Comparison of ENCODE assay signal across 1 cellular context in the genomic region with DNA sequence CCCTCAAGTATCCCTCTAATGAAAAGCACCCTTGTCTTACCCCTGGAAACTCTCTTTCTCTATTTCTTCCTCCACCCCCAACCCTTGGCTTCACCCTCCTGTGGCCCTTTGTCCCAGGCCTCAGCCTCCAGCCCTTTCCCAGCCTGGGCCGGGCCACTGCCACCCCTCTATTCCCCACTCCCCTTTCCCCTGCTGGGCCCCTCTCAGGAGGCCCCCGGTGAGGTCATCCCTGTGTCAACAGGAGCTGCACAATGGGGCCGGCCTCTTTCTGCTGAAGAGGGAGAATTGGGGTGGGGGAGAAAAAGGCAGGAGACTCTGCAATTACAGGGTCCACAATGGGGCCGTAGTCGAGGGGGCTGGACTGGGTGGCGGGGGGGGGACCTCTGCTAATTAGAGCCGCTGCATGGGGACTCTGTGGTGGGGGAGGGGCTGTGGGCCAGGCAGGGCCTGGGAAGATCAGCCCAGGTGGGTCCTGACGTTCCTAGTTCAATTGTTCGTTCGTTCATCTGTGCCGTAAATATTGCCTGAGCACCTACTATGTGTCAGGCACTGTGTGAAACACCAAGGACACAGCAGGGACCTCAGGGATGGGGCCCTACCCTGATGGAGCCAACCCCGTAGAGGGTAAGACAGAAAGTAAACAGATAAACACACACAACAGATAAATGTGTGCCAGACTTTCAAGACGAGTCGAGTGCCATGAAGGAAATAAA.
TF ChIP-seq lines count a peak whose summit lies in the region.

No MANE protein-coding gene starts in this region.

TF ChIP-seq in HepG2, 621 proteins besides CTCF, POLR2A, EP300 and RAD21 (continues in another document):
- TF ChIP-seq SNAI1 (CRISPR knock-in tag; IDR thresholded peaks at IDR 0.05; ENCODE audit: borderline replicate concordance) (no peak), ZNF101 (CRISPR knock-in tag; IDR thresholded peaks at IDR 0.05; ENCODE audit: borderline replicate concordance, low read depth) (no peak), KMT2A (CRISPR knock-in tag; IDR thresholded peaks at IDR 0.05) (no peak), BCL6 (CRISPR knock-in tag; IDR thresholded peaks at IDR 0.05) (no peak), RELA (CRISPR knock-in tag; IDR thresholded peaks at IDR 0.05) (no peak), MEIS1 (CRISPR knock-in tag; IDR thresholded peaks at IDR 0.05; ENCODE audit: borderline replicate concordance) (no peak), ZNF709 (CRISPR knock-in tag; IDR thresholded peaks at IDR 0.05) (no peak), ADNP (CRISPR knock-in tag; IDR thresholded peaks at IDR 0.05) (0 out of 2 replicates have a peak, but pooled peaks have one; percentile 8), ZNF343 (CRISPR knock-in tag; IDR thresholded peaks at IDR 0.05) (no peak), CHD2 (IDR thresholded peaks at IDR 0.05; ENCODE audit: low read depth, low read length) (no peak), YEATS2 (CRISPR knock-in tag; IDR thresholded peaks at IDR 0.05; ENCODE audit: borderline replicate concordance) (no peak), ZNF274 (CRISPR knock-in tag; IDR thresholded peaks at IDR 0.05) (no peak), FOXO1 (CRISPR knock-in tag; IDR thresholded peaks at IDR 0.05) (peak; percentile 76), ZNF383 (CRISPR knock-in tag; IDR thresholded peaks at IDR 0.05; ENCODE audit: borderline replicate concordance) (no peak), POLR2AphosphoS2 (IDR thresholded peaks at IDR 0.05; ENCODE audit: low read depth, low read length) (no peak), GATAD2A (CRISPR knock-in tag; IDR thresholded peaks at IDR 0.05) (peak; percentile 86), HOXA7 (CRISPR knock-in tag; IDR thresholded peaks at IDR 0.05) (no peak), ZNF629 (CRISPR knock-in tag; conservative IDR thresholded peaks at IDR 0.05) (no peak), SCMH1 (CRISPR knock-in tag; IDR thresholded peaks at IDR 0.05; ENCODE audit: borderline replicate concordance) (no peak), SPEN (CRISPR knock-in tag; IDR thresholded peaks at IDR 0.05; ENCODE audit: low read depth) (no peak), GZF1 (CRISPR knock-in tag; IDR thresholded peaks at IDR 0.05) (no peak), NCOA1 (CRISPR knock-in tag; IDR thresholded peaks at IDR 0.05) (no peak), ZNF605 (CRISPR knock-in tag; IDR thresholded peaks at IDR 0.05) (no peak), NR2F6 (IDR thresholded peaks at IDR 0.05) (peak; percentile 74), NR2F6 (CRISPR knock-in tag; IDR thresholded peaks at IDR 0.05) (peak; percentile 80), ZNF615 (CRISPR knock-in tag; IDR thresholded peaks at IDR 0.05; ENCODE audit: borderline replicate concordance) (no peak), ZNF782 (CRISPR knock-in tag; IDR thresholded peaks at IDR 0.05; ENCODE audit: borderline replicate concordance) (no peak), CCAR2 (optimal IDR thresholded peaks at IDR 0.05; ENCODE audit: low read depth, low read length) (no peak), BRD4 (CRISPR knock-in tag; IDR thresholded peaks at IDR 0.05) (no peak), ZNF124 (CRISPR knock-in tag; IDR thresholded peaks at IDR 0.05) (no peak), ZNF451 (CRISPR knock-in tag; IDR thresholded peaks at IDR 0.05) (no peak; the same call in 1 of the 2 replicates), POLR2AphosphoS5 (IDR thresholded peaks at IDR 0.05; ENCODE audit: low read depth, low read length) (no peak), NFKBIZ (CRISPR knock-in tag; IDR thresholded peaks at IDR 0.05) (0 out of 2 replicates have a peak, but pooled peaks have one; percentile 49), TBP (CRISPR knock-in tag; IDR thresholded peaks at IDR 0.05) (no peak), NCOA2 (CRISPR knock-in tag; IDR thresholded peaks at IDR 0.05) (peak; percentile 70), NFE2L2 (IDR thresholded peaks at IDR 0.05; ENCODE audit: low read length) (no peak), KLF15 (CRISPR knock-in tag; IDR thresholded peaks at IDR 0.05; ENCODE audit: borderline replicate concordance) (no peak), ZFY (CRISPR knock-in tag; IDR thresholded peaks at IDR 0.05) (peak; percentile 64), FLYWCH1 (CRISPR knock-in tag; IDR thresholded peaks at IDR 0.05) (no peak), KDM5B (CRISPR knock-in tag; IDR thresholded peaks at IDR 0.05; ENCODE audit: borderline replicate concordance) (no peak), XBP1 (CRISPR knock-in tag; IDR thresholded peaks at IDR 0.05) (no peak)
- TF ChIP-seq, protein P1, sequence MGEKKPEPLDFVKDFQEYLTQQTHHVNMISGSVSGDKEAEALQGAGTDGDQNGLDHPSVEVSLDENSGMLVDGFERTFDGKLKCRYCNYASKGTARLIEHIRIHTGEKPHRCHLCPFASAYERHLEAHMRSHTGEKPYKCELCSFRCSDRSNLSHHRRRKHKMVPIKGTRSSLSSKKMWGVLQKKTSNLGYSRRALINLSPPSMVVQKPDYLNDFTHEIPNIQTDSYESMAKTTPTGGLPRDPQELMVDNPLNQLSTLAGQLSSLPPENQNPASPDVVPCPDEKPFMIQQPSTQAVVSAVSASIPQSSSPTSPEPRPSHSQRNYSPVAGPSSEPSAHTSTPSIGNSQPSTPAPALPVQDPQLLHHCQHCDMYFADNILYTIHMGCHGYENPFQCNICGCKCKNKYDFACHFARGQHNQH (CRISPR knock-in tag; IDR thresholded peaks at IDR 0.05): 0 out of 2 replicates have a peak, but pooled peaks have one; percentile 29
- TF ChIP-seq, protein P2, sequence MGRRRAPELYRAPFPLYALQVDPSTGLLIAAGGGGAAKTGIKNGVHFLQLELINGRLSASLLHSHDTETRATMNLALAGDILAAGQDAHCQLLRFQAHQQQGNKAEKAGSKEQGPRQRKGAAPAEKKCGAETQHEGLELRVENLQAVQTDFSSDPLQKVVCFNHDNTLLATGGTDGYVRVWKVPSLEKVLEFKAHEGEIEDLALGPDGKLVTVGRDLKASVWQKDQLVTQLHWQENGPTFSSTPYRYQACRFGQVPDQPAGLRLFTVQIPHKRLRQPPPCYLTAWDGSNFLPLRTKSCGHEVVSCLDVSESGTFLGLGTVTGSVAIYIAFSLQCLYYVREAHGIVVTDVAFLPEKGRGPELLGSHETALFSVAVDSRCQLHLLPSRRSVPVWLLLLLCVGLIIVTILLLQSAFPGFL (CRISPR knock-in tag; IDR thresholded peaks at IDR 0.05): no peak
- TF ChIP-seq, protein P3, sequence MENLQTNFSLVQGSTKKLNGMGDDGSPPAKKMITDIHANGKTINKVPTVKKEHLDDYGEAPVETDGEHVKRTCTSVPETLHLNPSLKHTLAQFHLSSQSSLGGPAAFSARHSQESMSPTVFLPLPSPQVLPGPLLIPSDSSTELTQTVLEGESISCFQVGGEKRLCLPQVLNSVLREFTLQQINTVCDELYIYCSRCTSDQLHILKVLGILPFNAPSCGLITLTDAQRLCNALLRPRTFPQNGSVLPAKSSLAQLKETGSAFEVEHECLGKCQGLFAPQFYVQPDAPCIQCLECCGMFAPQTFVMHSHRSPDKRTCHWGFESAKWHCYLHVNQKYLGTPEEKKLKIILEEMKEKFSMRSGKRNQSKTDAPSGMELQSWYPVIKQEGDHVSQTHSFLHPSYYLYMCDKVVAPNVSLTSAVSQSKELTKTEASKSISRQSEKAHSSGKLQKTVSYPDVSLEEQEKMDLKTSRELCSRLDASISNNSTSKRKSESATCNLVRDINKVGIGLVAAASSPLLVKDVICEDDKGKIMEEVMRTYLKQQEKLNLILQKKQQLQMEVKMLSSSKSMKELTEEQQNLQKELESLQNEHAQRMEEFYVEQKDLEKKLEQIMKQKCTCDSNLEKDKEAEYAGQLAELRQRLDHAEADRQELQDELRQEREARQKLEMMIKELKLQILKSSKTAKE (CRISPR knock-in tag; IDR thresholded peaks at IDR 0.05; ENCODE audit: borderline replicate concordance): no peak
- TF ChIP-seq, protein P4, sequence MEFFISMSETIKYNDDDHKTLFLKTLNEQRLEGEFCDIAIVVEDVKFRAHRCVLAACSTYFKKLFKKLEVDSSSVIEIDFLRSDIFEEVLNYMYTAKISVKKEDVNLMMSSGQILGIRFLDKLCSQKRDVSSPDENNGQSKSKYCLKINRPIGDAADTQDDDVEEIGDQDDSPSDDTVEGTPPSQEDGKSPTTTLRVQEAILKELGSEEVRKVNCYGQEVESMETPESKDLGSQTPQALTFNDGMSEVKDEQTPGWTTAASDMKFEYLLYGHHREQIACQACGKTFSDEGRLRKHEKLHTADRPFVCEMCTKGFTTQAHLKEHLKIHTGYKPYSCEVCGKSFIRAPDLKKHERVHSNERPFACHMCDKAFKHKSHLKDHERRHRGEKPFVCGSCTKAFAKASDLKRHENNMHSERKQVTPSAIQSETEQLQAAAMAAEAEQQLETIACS (CRISPR knock-in tag; IDR thresholded peaks at IDR 0.05): no peak
- TF ChIP-seq, protein P5, sequence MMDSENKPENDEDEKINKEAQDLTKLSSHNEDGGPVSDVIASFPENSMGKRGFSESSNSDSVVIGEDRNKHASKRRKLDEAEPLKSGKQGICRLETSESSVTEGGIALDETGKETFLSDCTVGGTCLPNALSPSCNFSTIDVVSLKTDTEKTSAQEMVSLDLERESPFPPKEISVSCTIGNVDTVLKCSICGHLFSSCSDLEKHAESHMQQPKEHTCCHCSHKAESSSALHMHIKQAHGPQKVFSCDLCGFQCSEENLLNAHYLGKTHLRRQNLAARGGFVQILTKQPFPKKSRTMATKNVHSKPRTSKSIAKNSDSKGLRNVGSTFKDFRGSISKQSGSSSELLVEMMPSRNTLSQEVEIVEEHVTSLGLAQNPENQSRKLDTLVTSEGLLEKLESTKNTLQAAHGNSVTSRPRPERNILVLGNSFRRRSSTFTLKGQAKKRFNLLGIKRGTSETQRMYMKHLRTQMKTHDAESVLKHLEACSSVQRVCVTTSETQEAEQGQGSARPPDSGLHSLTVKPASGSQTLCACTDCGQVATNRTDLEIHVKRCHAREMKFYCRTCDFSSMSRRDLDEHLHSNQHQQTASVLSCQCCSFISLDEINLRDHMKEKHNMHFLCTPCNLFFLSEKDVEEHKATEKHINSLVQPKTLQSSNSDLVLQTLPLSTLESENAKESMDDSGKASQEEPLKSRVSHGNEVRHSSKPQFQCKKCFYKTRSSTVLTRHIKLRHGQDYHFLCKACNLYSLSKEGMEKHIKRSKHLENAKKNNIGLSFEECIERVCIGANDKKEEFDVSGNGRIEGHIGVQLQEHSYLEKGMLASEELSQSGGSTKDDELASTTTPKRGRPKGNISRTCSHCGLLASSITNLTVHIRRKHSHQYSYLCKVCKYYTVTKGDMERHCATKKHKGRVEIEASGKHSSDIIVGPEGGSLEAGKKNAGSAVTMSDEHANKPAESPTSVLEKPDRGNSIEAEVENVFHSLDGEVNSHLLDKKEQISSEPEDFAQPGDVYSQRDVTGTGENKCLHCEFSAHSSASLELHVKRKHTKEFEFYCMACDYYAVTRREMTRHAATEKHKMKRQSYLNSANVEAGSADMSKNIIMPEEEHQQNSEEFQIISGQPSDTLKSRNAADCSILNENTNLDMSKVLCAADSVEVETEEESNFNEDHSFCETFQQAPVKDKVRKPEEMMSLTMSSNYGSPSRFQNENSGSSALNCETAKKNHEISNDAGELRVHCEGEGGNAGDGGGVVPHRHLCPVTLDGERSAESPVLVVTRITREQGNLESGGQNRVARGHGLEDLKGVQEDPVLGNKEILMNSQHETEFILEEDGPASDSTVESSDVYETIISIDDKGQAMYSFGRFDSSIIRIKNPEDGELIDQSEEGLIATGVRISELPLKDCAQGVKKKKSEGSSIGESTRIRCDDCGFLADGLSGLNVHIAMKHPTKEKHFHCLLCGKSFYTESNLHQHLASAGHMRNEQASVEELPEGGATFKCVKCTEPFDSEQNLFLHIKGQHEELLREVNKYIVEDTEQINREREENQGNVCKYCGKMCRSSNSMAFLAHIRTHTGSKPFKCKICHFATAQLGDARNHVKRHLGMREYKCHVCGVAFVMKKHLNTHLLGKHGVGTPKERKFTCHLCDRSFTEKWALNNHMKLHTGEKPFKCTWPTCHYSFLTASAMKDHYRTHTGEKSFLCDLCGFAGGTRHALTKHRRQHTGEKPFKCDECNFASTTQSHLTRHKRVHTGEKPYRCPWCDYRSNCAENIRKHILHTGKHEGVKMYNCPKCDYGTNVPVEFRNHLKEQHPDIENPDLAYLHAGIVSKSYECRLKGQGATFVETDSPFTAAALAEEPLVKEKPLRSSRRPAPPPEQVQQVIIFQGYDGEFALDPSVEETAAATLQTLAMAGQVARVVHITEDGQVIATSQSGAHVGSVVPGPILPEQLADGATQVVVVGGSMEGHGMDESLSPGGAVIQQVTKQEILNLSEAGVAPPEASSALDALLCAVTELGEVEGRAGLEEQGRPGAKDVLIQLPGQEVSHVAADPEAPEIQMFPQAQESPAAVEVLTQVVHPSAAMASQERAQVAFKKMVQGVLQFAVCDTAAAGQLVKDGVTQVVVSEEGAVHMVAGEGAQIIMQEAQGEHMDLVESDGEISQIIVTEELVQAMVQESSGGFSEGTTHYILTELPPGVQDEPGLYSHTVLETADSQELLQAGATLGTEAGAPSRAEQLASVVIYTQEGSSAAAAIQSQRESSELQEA (CRISPR knock-in tag; IDR thresholded peaks at IDR 0.05; ENCODE audit: not compliant biosample characterization): no peak
- TF ChIP-seq, protein P6, sequence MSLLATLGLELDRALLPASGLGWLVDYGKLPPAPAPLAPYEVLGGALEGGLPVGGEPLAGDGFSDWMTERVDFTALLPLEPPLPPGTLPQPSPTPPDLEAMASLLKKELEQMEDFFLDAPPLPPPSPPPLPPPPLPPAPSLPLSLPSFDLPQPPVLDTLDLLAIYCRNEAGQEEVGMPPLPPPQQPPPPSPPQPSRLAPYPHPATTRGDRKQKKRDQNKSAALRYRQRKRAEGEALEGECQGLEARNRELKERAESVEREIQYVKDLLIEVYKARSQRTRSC (CRISPR knock-in tag; IDR thresholded peaks at IDR 0.05; ENCODE audit: low read depth): no peak
- TF ChIP-seq, protein P7, sequence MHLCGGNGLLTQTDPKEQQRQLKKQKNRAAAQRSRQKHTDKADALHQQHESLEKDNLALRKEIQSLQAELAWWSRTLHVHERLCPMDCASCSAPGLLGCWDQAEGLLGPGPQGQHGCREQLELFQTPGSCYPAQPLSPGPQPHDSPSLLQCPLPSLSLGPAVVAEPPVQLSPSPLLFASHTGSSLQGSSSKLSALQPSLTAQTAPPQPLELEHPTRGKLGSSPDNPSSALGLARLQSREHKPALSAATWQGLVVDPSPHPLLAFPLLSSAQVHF (CRISPR knock-in tag; IDR thresholded peaks at IDR 0.05): no peak
- TF ChIP-seq, protein P8, sequence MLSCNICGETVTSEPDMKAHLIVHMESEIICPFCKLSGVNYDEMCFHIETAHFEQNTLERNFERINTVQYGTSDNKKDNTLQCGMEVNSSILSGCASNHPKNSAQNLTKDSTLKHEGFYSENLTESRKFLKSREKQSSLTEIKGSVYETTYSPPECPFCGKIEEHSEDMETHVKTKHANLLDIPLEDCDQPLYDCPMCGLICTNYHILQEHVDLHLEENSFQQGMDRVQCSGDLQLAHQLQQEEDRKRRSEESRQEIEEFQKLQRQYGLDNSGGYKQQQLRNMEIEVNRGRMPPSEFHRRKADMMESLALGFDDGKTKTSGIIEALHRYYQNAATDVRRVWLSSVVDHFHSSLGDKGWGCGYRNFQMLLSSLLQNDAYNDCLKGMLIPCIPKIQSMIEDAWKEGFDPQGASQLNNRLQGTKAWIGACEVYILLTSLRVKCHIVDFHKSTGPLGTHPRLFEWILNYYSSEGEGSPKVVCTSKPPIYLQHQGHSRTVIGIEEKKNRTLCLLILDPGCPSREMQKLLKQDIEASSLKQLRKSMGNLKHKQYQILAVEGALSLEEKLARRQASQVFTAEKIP (CRISPR knock-in tag; IDR thresholded peaks at IDR 0.05; ENCODE audit: borderline replicate concordance): no peak
